20 cellular contexts compared by ENCODE assay signal in the genomic region with DNA sequence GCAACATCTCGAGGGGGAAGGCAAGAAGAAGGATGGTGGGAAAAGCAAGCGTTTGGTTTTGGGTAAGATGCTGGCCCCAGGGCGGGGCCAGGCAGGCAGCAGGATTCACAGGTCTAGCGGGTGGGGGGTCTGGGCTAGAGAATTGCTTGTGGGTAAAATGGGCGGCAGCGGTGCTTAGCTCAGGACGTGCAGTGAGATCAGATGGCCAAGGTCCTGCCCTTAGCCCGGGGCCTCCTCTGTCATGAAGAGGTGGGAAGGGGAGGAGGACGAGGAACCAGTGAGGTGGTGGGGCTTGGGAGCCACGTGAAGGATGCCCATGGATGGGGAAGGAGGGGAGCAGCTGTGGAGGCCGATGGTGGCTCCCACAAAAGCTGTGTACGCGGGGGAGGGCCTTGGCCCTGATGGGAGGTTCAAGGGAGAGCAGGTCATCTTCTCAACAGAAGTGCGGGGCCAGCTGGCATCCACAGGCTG. TPM values are rescaled to one million over a fixed set of nuclear protein-coding genes. Genes with fewer than 3 reads are reported as not detected.
"Had no signal": no experiment of that assay in that cellular context is flagged by ENCODE, and none has a peak within 500 bp of the region (broad histone marks: within the 10 kb centered on the region; RNA-seq: fewer than 3 reads in every experiment).

No MANE protein-coding gene starts in this region.

- H3K36me3 ChIP-seq: brain microvascular endothelial cell, neutrophil, WERI-Rb-1 had no signal

- H3K9me3 ChIP-seq: mucosa of descending colon, neutrophil had no signal

- H2AFZ ChIP-seq: parathyroid adenoma had no signal

- DNase-seq: activated CD4-positive, alpha-beta T cell treated with anti-CD3 and anti-CD28 coated beads, Interleukin-2, amount 50 U/mL, for 4 hours; activated naive CD4-positive, alpha-beta T cell treated with anti-CD3 and anti-CD28 coated beads for 36 hours; brain microvascular endothelial cell; cortex of kidney; erythroblast; foreskin melanocyte; glutamatergic neuron; hippocampal formation; naive B cell; stimulated activated CD4-positive, alpha-beta T cell treated with anti-CD3 and anti-CD28 coated beads, Interleukin-15, amount 100 ng/mL, for 24 hours; stimulated activated CD4-positive, alpha-beta T cell treated with anti-CD3 and anti-CD28 coated beads, Interleukin-2, amount 100 ng/mL, for 48 hours; SW 1271; trophoblast cell; WERI-Rb-1 had no signal

- H3K4me1 ChIP-seq: parathyroid adenoma had no signal

- H3K79me2 ChIP-seq: parathyroid adenoma had no signal

- H3K4me3 ChIP-seq: mucosa of descending colon, skin epidermis had no signal

- ATAC-seq: activated T-helper 17 cell treated with anti-CD3 and anti-CD28 coated beads, Interleukin-2, amount 50 U/mL, for 72 hours; left lobe of liver; mucosa of descending colon had no signal

- H3K27ac ChIP-seq: brain microvascular endothelial cell, neutrophil, parathyroid adenoma, skin epidermis, WERI-Rb-1 had no signal

RNA-seq across cellular contexts. Expression of a gene that starts 59.9 kb away (rescaled TPM):
- total RNA-seq: activated naive CD4-positive, alpha-beta T cell treated with anti-CD3 and anti-CD28 coated beads for 36 hours; activated T-helper 17 cell treated with anti-CD3 and anti-CD28 coated beads, Interleukin-2, amount 50 U/mL, for 72 hours had no signal
